ENCODE assay signal across 6 cellular contexts in the genomic region with DNA sequence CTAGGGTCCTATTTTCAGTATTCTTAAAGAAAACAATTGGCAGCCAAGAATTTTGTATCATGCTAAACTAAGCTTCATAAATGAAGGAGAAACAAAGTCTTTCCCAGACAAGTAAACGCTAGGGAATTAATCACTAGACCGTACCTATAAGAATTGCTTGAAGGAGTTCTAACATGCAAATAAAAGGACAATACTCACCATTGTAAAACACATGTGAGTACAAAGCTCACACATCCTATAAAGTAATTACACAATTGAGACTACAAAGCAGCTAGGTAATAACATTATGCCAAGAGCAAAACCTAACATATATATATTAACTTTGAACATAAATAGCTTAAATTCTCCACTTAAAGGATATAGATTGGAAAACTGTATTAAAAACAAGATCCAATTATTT.
"Had no signal": no experiment of that assay in that cellular context is flagged by ENCODE, and none has a peak within 500 bp of the region (broad histone marks: within the 10 kb centered on the region; RNA-seq: fewer than 3 reads in every experiment).

No MANE protein-coding gene starts in this region.

- ATAC-seq: HepG2 had no signal

- H3K4me3 ChIP-seq: GM23248 had no signal

- DNase-seq: GM23248, GOT3, H9, HCEC 1CT had no signal

- H3K36me3 Mint-ChIP-seq: IgD-negative memory B cell had no signal

- H3K4me1 Mint-ChIP-seq: IgD-negative memory B cell had no signal

- H3K27ac Mint-ChIP-seq: H9, IgD-negative memory B cell had no signal

- H3K27ac ChIP-seq: GM23248 had no signal

- H3K27me3 Mint-ChIP-seq: IgD-negative memory B cell had no signal

- H3K4me3 Mint-ChIP-seq: H9, IgD-negative memory B cell had no signal

- FAIRE-seq: HepG2 had no signal
